18 cellular contexts compared by ENCODE assay signal in genomic region chr7:562394-562675, GRCh38. TPM values are rescaled to one million over a fixed set of nuclear protein-coding genes. Genes with fewer than 3 reads are reported as not detected.
"Had no signal": no experiment of that assay in that cellular context is flagged by ENCODE, and none has a peak within 500 bp of the region (broad histone marks: within the 10 kb centered on the region; RNA-seq: fewer than 3 reads in every experiment).

No MANE protein-coding gene starts in this region.

- H3K27ac Mint-ChIP-seq: activated T-helper 2 cell treated with anti-CD3 and anti-CD28 coated beads, Interferon-gamma antibody, Interleukin-2, Interleukin-4, amounts not matched to agents 10 μg/mL and 5 μg/mL and 100 μg/mL, durations not matched to agents 14 hours and 24 hours and 36 hours; stimulated activated naive B cell treated with anti-CD40 and anti-IgM and Interleukin-4, amounts not matched to agents 10 μg/mL and 1 μg/mL and 100 μg/mL, for 72 hours had no signal

- H3K9me3 Mint-ChIP-seq: activated T-helper 2 cell treated with anti-CD3 and anti-CD28 coated beads, Interferon-gamma antibody, Interleukin-2, Interleukin-4, amounts not matched to agents 10 μg/mL and 5 μg/mL and 100 μg/mL, durations not matched to agents 14 hours and 24 hours and 36 hours; naive thymus-derived CD8-positive, alpha-beta T cell; stimulated activated naive B cell treated with anti-CD40 and anti-IgM and Interleukin-4, amounts not matched to agents 10 μg/mL and 1 μg/mL and 100 μg/mL, for 72 hours had no signal

- DNase-seq: activated CD4-positive, CD25-positive, alpha-beta regulatory T cell treated with anti-CD3 and anti-CD28 coated beads, Interleukin-2, amount 50 U/mL, for 72 hours; activated naive CD4-positive, alpha-beta T cell treated with Interleukin-2 at 50 U/mL for 16 hours; activated T-cell treated with anti-CD3 and anti-CD28 coated beads, Interleukin-2, amount 50 U/mL, for 1 hour; cerebellar nuclear complex; cortex of kidney; gastrocnemius medialis; mesenchymal stem cell; mucosa of descending colon; naive thymus-derived CD8-positive, alpha-beta T cell; sigmoid colon; spleen; stimulated activated naive B cell treated with anti-CD40 and anti-IgM and Interleukin-4, amounts not matched to agents 10 μg/mL and 1 μg/mL and 100 μg/mL, for 72 hours; T-helper 1 cell had no signal

- H3K27me3 ChIP-seq: gastrocnemius medialis, heart left ventricle, sigmoid colon, spleen, upper lobe of left lung had no signal

- H3K27ac ChIP-seq: heart left ventricle, sigmoid colon, thoracic aorta, upper lobe of left lung had no signal

- H3K27me3 Mint-ChIP-seq: naive thymus-derived CD8-positive, alpha-beta T cell; stimulated activated naive B cell treated with anti-CD40 and anti-IgM and Interleukin-4, amounts not matched to agents 10 μg/mL and 1 μg/mL and 100 μg/mL, for 72 hours had no signal

- H3K36me3 ChIP-seq: gastrocnemius medialis, heart left ventricle, sigmoid colon, spleen, thoracic aorta, upper lobe of left lung had no signal

- H3K4me1 Mint-ChIP-seq: stimulated activated naive B cell treated with anti-CD40 and anti-IgM and Interleukin-4, amounts not matched to agents 10 μg/mL and 1 μg/mL and 100 μg/mL, for 72 hours had no signal

- H3K4me3 Mint-ChIP-seq: naive thymus-derived CD8-positive, alpha-beta T cell; stimulated activated naive B cell treated with anti-CD40 and anti-IgM and Interleukin-4, amounts not matched to agents 10 μg/mL and 1 μg/mL and 100 μg/mL, for 72 hours had no signal

- H3K4me1 ChIP-seq: gastrocnemius medialis, sigmoid colon, upper lobe of left lung had no signal

- H3K9me3 ChIP-seq: gastrocnemius medialis, heart left ventricle, mucosa of descending colon, sigmoid colon, thoracic aorta, upper lobe of left lung had no signal

- H3K4me3 ChIP-seq: gastrocnemius medialis, heart left ventricle, mucosa of descending colon, sigmoid colon, spleen, thoracic aorta, upper lobe of left lung had no signal

- ATAC-seq: heart left ventricle; naive thymus-derived CD8-positive, alpha-beta T cell; SK-N-SH treated with all-trans-retinoic acid at 6 μM for 48 hours; stimulated activated naive B cell treated with anti-CD40 and anti-IgM and Interleukin-4, amounts not matched to agents 10 μg/mL and 1 μg/mL and 100 μg/mL, for 72 hours had no signal

RNA-seq across cellular contexts. Expression of gene PDGFA, which starts 42.7 kb away (rescaled TPM):
- polyA plus RNA-seq: naive thymus-derived CD8-positive, alpha-beta T cell had no signal
